8 cellular contexts compared by ENCODE assay signal in genomic region chr3:31377045-31377642, GRCh38.
DNase-seq lines count a peak whose midpoint lies in the region; ATAC-seq and TF ChIP-seq lines count a peak whose summit lies in the region.

No MANE protein-coding gene starts in this region.

- H3K79me2 ChIP-seq in Loucy (ENCODE audit: insufficient read depth, low read length) (no peaks in the 10 kb centered on the region), osteoblast (ENCODE audit: insufficient read depth, low read length) (no peaks in the 10 kb centered on the region)

- TF ChIP-seq CTCF in Loucy (conservative IDR thresholded peaks at IDR 0.05; ENCODE audit: low read length) (no peak), osteoblast (IDR thresholded peaks at IDR 0.05; ENCODE audit: extremely low read depth, low read depth, low read length) (no peak)

- no peaks in the 10 kb centered on the region for H3K27me3 ChIP-seq in Loucy (ENCODE audit: insufficient read depth, low read length, poor library complexity, severe bottlenecking)
- H3K27me3 ChIP-seq in osteoblast (ENCODE audit: insufficient read depth, low read length): no peaks in the 10 kb centered on the region
- no peaks in the 10 kb centered on the region for H3K27me3 ChIP-seq in H7 (ENCODE audit: control insufficient read depth, insufficient read depth, low read length)

- H3K9ac ChIP-seq in Loucy (ENCODE audit: low read depth, low read length, poor library complexity, severe bottlenecking): no peak overlapping the region

- ATAC-seq in HG03442 (IDR thresholded peaks at IDR 0.05; ENCODE audit: unreplicated experiment) (no peak), HG02642 (IDR thresholded peaks at IDR 0.05; ENCODE audit: poor library complexity, unreplicated experiment) (no peak), HG03378 (IDR thresholded peaks at IDR 0.05; ENCODE audit: unreplicated experiment) (no peak)

- H3K4me3 ChIP-seq in Loucy (ENCODE audit: low read length, poor library complexity, severe bottlenecking) (no peak overlapping the region), osteoblast (ENCODE audit: insufficient read depth, low read length) (no peak overlapping the region), H7 (ENCODE audit: insufficient read depth, low read depth, low read length) (no peak overlapping the region)

- H3K4me1 ChIP-seq in Loucy (ENCODE audit: insufficient read depth, low read length, poor library complexity, severe bottlenecking) (peaks cover 53% of the 10 kb centered on the region), osteoblast (ENCODE audit: insufficient read depth, low read length) (peaks cover 20% of the 10 kb centered on the region)

- no peak overlapping the region for H3K27ac ChIP-seq in osteoblast (ENCODE audit: low read depth, low read length)

- H3K4me2 ChIP-seq in Loucy (ENCODE audit: low read depth, low read length, poor library complexity, severe bottlenecking): no peak overlapping the region
- H3K4me2 ChIP-seq in osteoblast (ENCODE audit: insufficient read depth, low read length): peak overlapping the region; percentile 16

- no peaks in the 10 kb centered on the region for H3F3A ChIP-seq in Loucy (ENCODE audit: low read depth)

- H4K20me1 ChIP-seq in Loucy (ENCODE audit: insufficient read depth, low read length, poor library complexity, severe bottlenecking): no peaks in the 10 kb centered on the region
- H4K20me1 ChIP-seq in osteoblast (ENCODE audit: insufficient read depth, low read length): no peaks in the 10 kb centered on the region

- H3K9me3 ChIP-seq in Loucy (ENCODE audit: insufficient read depth, low read depth, low read length) (no peaks in the 10 kb centered on the region), osteoblast (ENCODE audit: low read depth, low read length) (no peaks in the 10 kb centered on the region)

- H2AFZ ChIP-seq in Loucy (ENCODE audit: low read length) (0 out of 2 replicates have a peak overlapping the region, but pooled peaks have one; percentile 5), osteoblast (ENCODE audit: low read length) (no peak overlapping the region)

- DNase-seq in ELR (ENCODE audit: low read depth) (peak; percentile 92), astrocyte of the hippocampus (ENCODE audit: low read depth, low spot score) (peak; percentile 82), osteoblast (ENCODE audit: insufficient read length, low spot score, missing footprints) (peak; percentile 67), H7 (no peak)

- no peaks in the 10 kb centered on the region for H3K36me3 ChIP-seq in Loucy (ENCODE audit: insufficient read depth, low read length)
- no peaks in the 10 kb centered on the region for H3K36me3 ChIP-seq in osteoblast (ENCODE audit: insufficient read depth, low read length)
- no peaks in the 10 kb centered on the region for H3K36me3 ChIP-seq in H7 (replicated peaks; ENCODE audit: control insufficient read depth, insufficient read depth, low read length)

- no peaks in the 10 kb centered on the region for H3K9me2 ChIP-seq in Loucy (replicated peaks; ENCODE audit: low read depth, low read length)
